14 cellular contexts compared by ENCODE assay signal in the genomic region with DNA sequence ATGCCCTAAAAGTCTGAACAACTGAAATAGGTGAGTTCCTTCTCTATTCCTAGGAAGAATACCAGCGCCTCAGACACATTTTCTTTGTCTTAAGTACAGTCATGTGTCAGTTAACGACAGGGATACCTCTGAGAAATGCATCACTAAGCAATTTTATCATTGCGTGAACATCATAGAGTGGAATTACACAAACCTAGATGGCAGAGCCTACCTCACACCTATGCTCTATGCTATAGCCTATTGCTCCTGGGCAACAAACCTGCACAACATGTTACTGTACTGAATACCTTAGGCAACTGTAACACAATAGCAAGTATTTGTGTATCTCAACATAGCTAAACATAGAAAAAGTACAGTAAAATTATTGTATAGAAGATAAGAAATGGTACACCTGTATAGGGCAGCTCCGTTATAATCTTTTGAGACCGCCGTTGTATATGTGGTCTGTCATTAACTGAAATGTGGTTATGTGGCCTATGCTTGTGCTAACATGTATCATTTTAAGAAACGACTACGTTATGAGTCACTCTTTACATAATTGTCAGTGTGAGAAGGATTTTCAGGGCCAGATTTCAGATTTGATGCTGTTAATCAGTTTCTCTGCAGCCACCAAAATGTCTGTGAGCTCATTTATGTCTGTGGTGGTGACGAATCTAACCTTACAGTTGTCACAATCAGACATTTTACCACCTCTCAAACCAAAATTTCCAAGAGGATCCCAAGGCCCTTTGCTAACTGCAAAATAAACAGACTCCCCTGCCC.
A peak's percentile ranks its signal among the peaks of the same experiment; 100 is the strongest.
DNase-seq lines count a peak whose midpoint lies in the region; ATAC-seq and TF ChIP-seq lines count a peak whose summit lies in the region.
"Had no signal": no experiment of that assay in that cellular context is flagged by ENCODE, and none has a peak within 500 bp of the region (broad histone marks: within the 10 kb centered on the region; RNA-seq: fewer than 3 reads in every experiment).

No MANE protein-coding gene starts in this region.

- no peak overlapping the region for H3K4me3 ChIP-seq in CD8-positive, alpha-beta T cell (ENCODE audit: low read depth, low read length)
- H3K4me3 ChIP-seq in brain microvascular endothelial cell (ENCODE audit: low read depth, low read length): no peak overlapping the region
- H3K4me3 ChIP-seq: ovary, tibial artery had no signal

- no peaks in the 10 kb centered on the region for H3K27me3 ChIP-seq in CD8-positive, alpha-beta T cell (ENCODE audit: insufficient read depth, low read length)
- H3K27me3 ChIP-seq in brain microvascular endothelial cell (replicated peaks): no peaks in the 10 kb centered on the region
- H3K27me3 ChIP-seq: ovary, tibial artery had no signal

- no peak overlapping the region for H3K27ac Mint-ChIP-seq in CD8-positive, alpha-beta T cell
- H3K27ac Mint-ChIP-seq in immature natural killer cell: no peak overlapping the region
- H3K27ac Mint-ChIP-seq: CD4-positive, alpha-beta memory T cell; WTC11 had no signal

- intact Hi-C loops in CD8-positive, alpha-beta T cell (cut with DNase I, micrococcal nuclease): no loop called here

- peaks cover 3% of the 10 kb centered on the region for H3K4me1 Mint-ChIP-seq in CD8-positive, alpha-beta T cell (ENCODE audit: low read depth)
- no peaks in the 10 kb centered on the region for H3K4me1 Mint-ChIP-seq in immature natural killer cell
- H3K4me1 Mint-ChIP-seq: CD4-positive, alpha-beta memory T cell had no signal

- in situ Hi-C loops in brain microvascular endothelial cell (cut with HindIII; ENCODE audit: low pct_ligation_motif_present, low sequenced_read_pairs): no loop called here

- H3K27ac ChIP-seq in CD8-positive, alpha-beta T cell (ENCODE audit: low read depth, low read length): no peak overlapping the region
- H3K27ac ChIP-seq in brain microvascular endothelial cell: no peak overlapping the region
- H3K27ac ChIP-seq: ovary, tibial artery had no signal

- no peak for TF ChIP-seq CTCF in CD8-positive, alpha-beta T cell (IDR thresholded peaks at IDR 0.05)
- TF ChIP-seq CTCF in brain microvascular endothelial cell (IDR thresholded peaks at IDR 0.05; ENCODE audit: low read depth, low read length, missing control alignments): no peak

- H3K4me3 Mint-ChIP-seq in CD8-positive, alpha-beta T cell: no peak overlapping the region
- H3K4me3 Mint-ChIP-seq in immature natural killer cell: no peak overlapping the region
- H3K4me3 Mint-ChIP-seq: CD4-positive, alpha-beta memory T cell; WTC11 had no signal

- H3K27me3 Mint-ChIP-seq in CD8-positive, alpha-beta T cell (ENCODE audit: low read depth): peaks cover 12% of the 10 kb centered on the region
- H3K27me3 Mint-ChIP-seq in immature natural killer cell (ENCODE audit: low read depth in 3 of 3): peaks cover 2 to 10% (median 6%) of the 10 kb centered on the region in 3 donors

- CTCF ChIA-PET in CD8-positive, alpha-beta T cell (lab: Charles Lee): no interaction called here

- H3K9me3 Mint-ChIP-seq in CD8-positive, alpha-beta T cell: no peaks in the 10 kb centered on the region
- H3K9me3 Mint-ChIP-seq in immature natural killer cell: no peaks in the 10 kb centered on the region
- H3K9me3 Mint-ChIP-seq: CD4-positive, alpha-beta memory T cell; WTC11 had no signal

- H3K4me1 ChIP-seq in CD8-positive, alpha-beta T cell (ENCODE audit: insufficient read depth, low read length): no peaks in the 10 kb centered on the region
- H3K4me1 ChIP-seq: tibial artery had no signal

- H3K9me3 ChIP-seq in CD8-positive, alpha-beta T cell (ENCODE audit: low read length): no peaks in the 10 kb centered on the region
- H3K9me3 ChIP-seq: ovary, tibial artery had no signal

- ATAC-seq in CD8-positive, alpha-beta T cell: peak; percentile 42
- ATAC-seq in GM19035 (IDR thresholded peaks at IDR 0.05; ENCODE audit: unreplicated experiment): peak; percentile 89
- ATAC-seq: WTC11 had no signal

- POLR2A ChIA-PET in CD8-positive, alpha-beta T cell (lab: Charles Lee): no interaction called here

- DNase-seq in CD8-positive, alpha-beta T cell: no peak
- DNase-seq in LHCN-M2 (ENCODE audit: low read depth) (peak; percentile 29), brain microvascular endothelial cell (peak; percentile 24), HCEC 1CT (no peak), immature natural killer cell (no peak), NCI-H187 (lab: John Stamatoyannopoulos, UW) (no peak), NCI-H2196 (lab: John Stamatoyannopoulos, UW; ENCODE audit: unreplicated experiment) (no peak)
- DNase-seq: amygdala; CD4-positive, alpha-beta memory T cell; kidney; ovary; tibial artery had no signal

- no peaks in the 10 kb centered on the region for H3K36me3 Mint-ChIP-seq in CD8-positive, alpha-beta T cell
- H3K36me3 Mint-ChIP-seq in immature natural killer cell: no peaks in the 10 kb centered on the region
- H3K36me3 Mint-ChIP-seq: CD4-positive, alpha-beta memory T cell; WTC11 had no signal

- no peaks in the 10 kb centered on the region for H3K36me3 ChIP-seq in CD8-positive, alpha-beta T cell (ENCODE audit: insufficient read depth, low read length)
- no peaks in the 10 kb centered on the region for H3K36me3 ChIP-seq in brain microvascular endothelial cell (replicated peaks)
- H3K36me3 ChIP-seq: ovary, tibial artery had no signal

Comparison
In these comparisons a context has a peak if more than half of its experiments do, and no peak if none do; other contexts are left out.
1. DNase-seq: peak in LHCN-M2 (single experiment) and brain microvascular endothelial cell (single experiment); none in CD8-positive, alpha-beta T cell (0 of 7), HCEC 1CT (single experiment), immature natural killer cell (0 of 3), NCI-H187 (0 of 2) and NCI-H2196 (single experiment).